In the genomic region with DNA sequence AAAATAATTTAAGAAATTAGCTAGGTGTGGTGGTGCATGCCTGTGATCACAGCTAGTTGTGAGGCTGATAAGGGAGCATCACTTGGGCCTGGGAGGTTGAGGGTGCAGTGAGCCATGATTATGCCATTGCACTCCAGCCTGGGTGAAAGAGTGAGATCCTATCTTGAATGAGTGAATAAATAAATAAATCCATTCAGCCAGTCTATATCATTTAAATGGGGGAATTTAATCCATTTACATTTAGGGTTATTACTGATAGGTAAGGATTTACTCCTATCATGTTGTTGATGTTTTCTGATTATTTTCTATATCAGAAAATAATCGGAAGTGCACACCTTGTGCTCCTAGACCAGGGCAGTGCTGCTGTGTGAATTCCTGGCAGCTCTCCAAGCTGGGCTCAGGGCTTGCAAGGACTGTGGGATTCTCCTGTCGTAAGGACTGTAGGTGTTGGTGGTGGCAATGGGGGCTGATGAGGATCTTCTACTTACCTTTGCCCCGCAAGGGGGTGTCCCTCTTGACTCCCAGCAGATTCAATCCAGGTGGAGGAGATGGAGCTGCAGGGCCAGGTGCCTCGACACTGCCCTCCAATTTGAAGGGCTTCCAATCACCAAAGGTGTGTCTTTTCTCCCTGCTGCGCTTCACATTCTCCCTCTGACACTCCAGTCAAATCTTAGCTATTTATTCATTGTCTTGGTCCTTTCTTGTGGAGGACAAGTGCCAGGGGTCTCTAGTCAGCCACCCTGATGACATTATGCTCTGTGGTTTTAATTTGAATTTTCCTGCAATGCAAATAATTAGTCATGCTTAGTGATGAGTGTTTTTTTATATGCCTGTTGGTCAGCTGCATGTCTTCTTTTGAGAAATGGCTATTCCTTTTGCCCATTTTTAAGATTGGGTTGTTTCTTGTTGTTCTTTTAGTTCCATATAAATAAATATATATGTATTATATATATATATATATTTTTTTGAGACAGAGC, we compare ENCODE assay signal across 20 cellular contexts. TPM values are rescaled to one million over a fixed set of nuclear protein-coding genes. Genes with fewer than 3 reads are reported as not detected.
A peak's percentile ranks its signal among the peaks of the same experiment; 100 is the strongest.
DNase-seq lines count a peak whose midpoint lies in the region; ATAC-seq, FAIRE-seq and TF ChIP-seq lines count a peak whose summit lies in the region.
"Had no signal": no experiment of that assay in that cellular context is flagged by ENCODE, and none has a peak within 500 bp of the region (broad histone marks: within the 10 kb centered on the region; RNA-seq: fewer than 3 reads in every experiment).

No MANE protein-coding gene starts in this region.

- no peaks in the 10 kb centered on the region for H3F3A ChIP-seq in PC-3 (ENCODE audit: low read length, unreplicated experiment)

- H3K79me2 ChIP-seq in mammary epithelial cell (ENCODE audit: insufficient read depth, low read length) = no peaks in the 10 kb centered on the region
- no peaks in the 10 kb centered on the region for H3K79me2 ChIP-seq in PC-3 (ENCODE audit: low read length)

- H3K9me2 ChIP-seq in PC-3 (replicated peaks; ENCODE audit: low read length) = no peaks in the 10 kb centered on the region

- H3K4me1 ChIP-seq in mammary epithelial cell (ENCODE audit: insufficient read depth, low read length) = no peaks in the 10 kb centered on the region
- H3K4me1 ChIP-seq in PC-3 (ENCODE audit: insufficient read depth, low read length) = peaks cover 6% of the 10 kb centered on the region

- POLR2A ChIA-PET in MCF 10A (lab: Yijun Ruan, JAX) (interaction anchor here (1.3 kb wide), 1 partner anchor 16 kb away, joined by 4 read pairs; no protein-coding TSS in a partner anchor), PC-3 (lab: Charles Lee; ENCODE audit: unreplicated experiment) (no interaction called here)

- H3K4me1 Mint-ChIP-seq in MCF 10A (ENCODE audit: insufficient read depth, unreplicated experiment) = no peaks in the 10 kb centered on the region
- H3K4me1 Mint-ChIP-seq: CD4-positive, alpha-beta memory T cell had no signal

- H4K20me1 ChIP-seq in mammary epithelial cell (ENCODE audit: insufficient read depth, low read length) (no peaks in the 10 kb centered on the region), PC-3 (ENCODE audit: low read length) (no peaks in the 10 kb centered on the region)
- H4K20me1 ChIP-seq: BLaER1 had no signal

- no peaks in the 10 kb centered on the region for H3K9me3 ChIP-seq in mammary epithelial cell (replicated peaks; ENCODE audit: insufficient read depth, low read length)
- H3K9me3 ChIP-seq in PC-3 (ENCODE audit: low read length) = no peaks in the 10 kb centered on the region

- ATAC-seq in PC-3 = peak; percentile 91
- ATAC-seq: SK-N-SH treated with all-trans-retinoic acid at 6 μM for 48 hours had no signal

- no peak overlapping the region for H3K4me2 ChIP-seq in mammary epithelial cell (ENCODE audit: insufficient read depth, low read depth, low read length)
- H3K4me2 ChIP-seq in PC-3 (ENCODE audit: low read length) = peak overlapping the region; percentile 35
- H3K4me2 ChIP-seq: BLaER1 had no signal

- in situ Hi-C loops in mammary epithelial cell (cut with MboI; ENCODE audit: low sequenced_read_pairs in 2 of 2) (no loop called here), G401 (cut with HindIII; ENCODE audit: low sequenced_read_pairs) (no loop called here)

- H3K9ac ChIP-seq in mammary epithelial cell (ENCODE audit: insufficient read depth, low read length) (no peak overlapping the region), PC-3 (ENCODE audit: low read length) (no peak overlapping the region)
- H3K9ac ChIP-seq: BLaER1 had no signal

- no peak for FAIRE-seq in D721Med (lab: Jason Lieb, UNC)
- FAIRE-seq: A204.1, RCC 7860 had no signal

- TF ChIP-seq CTCF in mammary epithelial cell (conservative IDR thresholded peaks at IDR 0.05 in 1 of 2, IDR thresholded peaks at IDR 0.05 in 1 of 2; ENCODE audit: extremely low read depth in 1 of 2, insufficient read depth in 1 of 2, low read depth in 1 of 2, low read length in 2 of 2) (no peak), MCF 10A (IDR thresholded peaks at IDR 0.05; ENCODE audit: unreplicated experiment) (no peak), PC-3 (conservative IDR thresholded peaks at IDR 0.05; ENCODE audit: low read depth, low read length) (no peak), epithelial cell of esophagus (IDR thresholded peaks at IDR 0.05; ENCODE audit: insufficient read depth, low read depth, low read length, missing control alignments) (no peak), D721Med (IDR thresholded peaks at IDR 0.05; ENCODE audit: insufficient read depth, missing control alignments) (no peak)

- 93% methylated on average over 5 of the region's 5 CpGs for WGBS in mammary epithelial cell (ENCODE audit: low coverage, missing lambda C conversion rate)

- H3K27ac ChIP-seq in mammary epithelial cell (ENCODE audit: insufficient read depth, low read depth, low read length) (no peak overlapping the region), PC-3 (ENCODE audit: low read length) (no peak overlapping the region)
- H3K27ac ChIP-seq: BLaER1 had no signal

- DNase-seq in mammary epithelial cell (peak; percentile 11), MCF 10A (ENCODE audit: unreplicated experiment) (no peak), PC-3 (peak; percentile 76), epithelial cell of esophagus (ENCODE audit: low read depth) (peak; percentile 21), SW480 (ENCODE audit: low spot score) (no peak), D721Med (ENCODE audit: insufficient read length, low spot score) (no peak), G401 (ENCODE audit: low spot score) (no peak)
- no peak for DNase-seq in activated CD8-positive, alpha-beta memory T cell treated with anti-CD3 and anti-CD28 coated beads, Interleukin-2, amount 50 U/mL, for 4 hours
- DNase-seq: CD4-positive, alpha-beta memory T cell; HCEC 1CT; NCI-H1105; NCI-H2081; NCI-H2227 treated with DMSO at 0.1 percent for 48 hours; NCI-H524; SIG-M5; T-helper 1 cell had no signal

- intact Hi-C loops in mammary epithelial cell (cut with micrococcal nuclease) = no loop called here
- intact Hi-C loops in MCF 10A (cut with micrococcal nuclease) = no loop called here
- intact Hi-C loops in PC-3 (cut with micrococcal nuclease) = no loop called here

- H3K36me3 ChIP-seq in mammary epithelial cell (ENCODE audit: insufficient read depth, low read length) (no peaks in the 10 kb centered on the region), PC-3 (ENCODE audit: low read depth, low read length) (no peaks in the 10 kb centered on the region)
- H3K36me3 ChIP-seq: BLaER1 had no signal

- H3K9me3 Mint-ChIP-seq in MCF 10A (ENCODE audit: unreplicated experiment) = peaks cover 11% of the 10 kb centered on the region

- H3K4me3 ChIP-seq in mammary epithelial cell (replicated peaks in 1 of 3; ENCODE audit: insufficient read depth in 1 of 3, low read depth in 2 of 3, low read length in 3 of 3) (no peak overlapping the region), PC-3 (ENCODE audit: low read length) (no peak overlapping the region), epithelial cell of esophagus (ENCODE audit: low read length) (no peak overlapping the region)
- H3K4me3 ChIP-seq: BLaER1 had no signal

- H2AFZ ChIP-seq in mammary epithelial cell (ENCODE audit: low read depth, low read length) (no peak overlapping the region), PC-3 (ENCODE audit: low read length) (no peak overlapping the region)

- H3K27me3 ChIP-seq in mammary epithelial cell (ENCODE audit: insufficient read depth, low read length) (no peaks in the 10 kb centered on the region), PC-3 (ENCODE audit: low read length) (no peaks in the 10 kb centered on the region)
- H3K27me3 ChIP-seq: BLaER1 had no signal

- no peaks in the 10 kb centered on the region for H3K27me3 Mint-ChIP-seq in MCF 10A (ENCODE audit: insufficient read depth, unreplicated experiment)

- CTCF ChIA-PET in mammary epithelial cell (lab: Charles Lee; ENCODE audit: low non-redundant PET) = no interaction called here
- CTCF ChIA-PET in MCF 10A (lab: Yijun Ruan, JAX) = no interaction called here
- CTCF ChIA-PET in PC-3 (lab: Charles Lee) = no interaction called here

- no peaks in the 10 kb centered on the region for H3K36me3 Mint-ChIP-seq in MCF 10A (ENCODE audit: insufficient read depth, unreplicated experiment)
- H3K36me3 Mint-ChIP-seq: CD4-positive, alpha-beta memory T cell had no signal

- no peak overlapping the region for H3K4me3 Mint-ChIP-seq in MCF 10A (ENCODE audit: unreplicated experiment)
- H3K4me3 Mint-ChIP-seq: CD4-positive, alpha-beta memory T cell had no signal

- dilution Hi-C loops in mammary epithelial cell (cut with HindIII; ENCODE audit: low sequenced_read_pairs) = no loop called here

- BruUV-seq in mammary epithelial cell (replicated peaks; lab: Mats Ljungman, UMichigan) (no TSS peak), MCF 10A (replicated peaks; lab: Mats Ljungman, UMichigan) (no TSS peak), PC-3 (replicated peaks; lab: Mats Ljungman, UMichigan) (no TSS peak)

- H3K27ac Mint-ChIP-seq in MCF 10A (ENCODE audit: low read depth, unreplicated experiment) = no peak overlapping the region

RNA-seq across cellular contexts. Expression of a gene that starts 14.1 kb away (rescaled TPM):
- total RNA-seq in mammary epithelial cell (10 to 100 TPM; 36.3 to 37.3 TPM), MCF 10A (2022) (33.0 and 39.3 TPM in 2 replicates), PC-3 (2014; rRNA removed) (28.9 and 31.4 TPM in 2 replicates)
- 18.3 TPM for polyA plus RNA-seq in mammary epithelial cell
- polyA minus RNA-seq in mammary epithelial cell = 113 TPM
- 11.1 and 15.4 TPM in 2 replicates for total RNA-seq in G401 (2014; rRNA removed; shearing (Covaris generic))

Comparison
In these comparisons a context has a peak if more than half of its experiments do, and no peak if none do; other contexts are left out.
1. DNase-seq: peak in mammary epithelial cell (single experiment), PC-3 (single experiment) and epithelial cell of esophagus (single experiment); none in MCF 10A (single experiment), activated CD8-positive, alpha-beta memory T cell treated with anti-CD3 and anti-CD28 coated beads, Interleukin-2, amount 50 U/mL, for 4 hours (single experiment), SW480 (single experiment), D721Med (single experiment) and G401 (single experiment).